Comparison of ENCODE assay signal across 11 cellular contexts in the genomic region with DNA sequence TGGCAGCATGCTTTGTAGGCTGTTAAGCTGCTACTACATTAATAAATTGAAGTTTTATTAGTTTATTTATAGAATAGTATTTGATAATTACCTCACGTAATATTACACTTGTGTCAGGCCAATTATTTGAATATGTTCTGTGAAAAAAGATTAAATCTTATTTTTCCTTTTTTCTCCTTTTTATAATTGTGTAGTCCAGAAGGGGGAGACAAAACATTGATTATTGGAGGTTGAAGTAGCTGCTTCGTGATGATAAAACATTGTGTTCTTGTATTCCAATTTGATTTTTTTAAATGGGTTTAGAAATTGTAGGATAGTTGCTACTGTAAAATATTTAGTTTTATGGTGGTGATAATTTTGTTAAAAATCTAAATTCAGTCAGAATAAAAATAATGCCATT.
DNase-seq lines count a peak whose midpoint lies in the region; ATAC-seq and TF ChIP-seq lines count a peak whose summit lies in the region.
"Had no signal": no experiment of that assay in that cellular context is flagged by ENCODE, and none has a peak within 500 bp of the region (broad histone marks: within the 10 kb centered on the region; RNA-seq: fewer than 3 reads in every experiment).

No MANE protein-coding gene starts in this region.

- peak; percentile 29 for DNase-seq in MCF 10A (ENCODE audit: unreplicated experiment)
- DNase-seq in breast epithelium (ENCODE audit: low spot score in 2 of 2) = no peak
- DNase-seq in NCI-H460 (ENCODE audit: extremely low read depth, low read depth) = peak; percentile 15
- DNase-seq in esophagus squamous epithelium (lab: John Stamatoyannopoulos, UW) = no peak
- DNase-seq in type B pancreatic cell (ENCODE audit: extremely low spot score, unreplicated experiment) = no peak
- no peak for DNase-seq in activated CD4-positive, alpha-beta T cell treated with anti-CD3 and anti-CD28 coated beads, Interleukin-2, amount 50 U/mL, for 48 hours
- DNase-seq in activated naive CD4-positive, alpha-beta T cell treated with Interleukin-2 at 50 U/mL for 16 hours = no peak
- DNase-seq in stimulated activated effector memory CD8-positive, alpha-beta T cell treated with anti-CD3 and anti-CD28 coated beads, Interleukin-12 subunit alpha, Interleukin-12 subunit beta, amount 100 ng/mL, for 72 hours (ENCODE audit: low spot score in 2 of 2) = no peak
- DNase-seq: DMS79 treated with DMSO at 0.1 percent for 48 hours had no signal

- no TSS peak for BruUV-seq in MCF 10A (replicated peaks; lab: Mats Ljungman, UMichigan)

- H3K4me1 ChIP-seq in breast epithelium (no peaks in the 10 kb centered on the region), esophagus squamous epithelium (no peaks in the 10 kb centered on the region)

- H3K4me3 ChIP-seq in breast epithelium (no peak overlapping the region), esophagus squamous epithelium (no peak overlapping the region)
- H3K4me3 ChIP-seq: SK-N-MC had no signal

- peaks cover 58% of the 10 kb centered on the region for H3K27me3 Mint-ChIP-seq in MCF 10A (ENCODE audit: insufficient read depth, unreplicated experiment)
- H3K27me3 Mint-ChIP-seq in type B pancreatic cell = no peaks in the 10 kb centered on the region

- H3K9me3 ChIP-seq in breast epithelium (no peaks in the 10 kb centered on the region), esophagus squamous epithelium (no peaks in the 10 kb centered on the region)
- H3K9me3 ChIP-seq: neutrophil had no signal

- H3K27ac ChIP-seq in breast epithelium (no peak overlapping the region), esophagus squamous epithelium (no peak overlapping the region)
- H3K27ac ChIP-seq: neutrophil, SK-N-MC had no signal

- no peak for TF ChIP-seq POLR2A in breast epithelium (IDR thresholded peaks at IDR 0.05)
- no peak for TF ChIP-seq POLR2A in esophagus squamous epithelium (IDR thresholded peaks at IDR 0.05)

- H3K36me3 Mint-ChIP-seq in MCF 10A (ENCODE audit: insufficient read depth, unreplicated experiment) = peaks cover 4% of the 10 kb centered on the region
- peaks cover 1% of the 10 kb centered on the region for H3K36me3 Mint-ChIP-seq in type B pancreatic cell
- H3K36me3 Mint-ChIP-seq in stimulated activated effector memory CD8-positive, alpha-beta T cell treated with anti-CD3 and anti-CD28 coated beads, Interleukin-12 subunit alpha, Interleukin-12 subunit beta, amount 100 ng/mL, for 72 hours = no peaks in the 10 kb centered on the region

- H3K4me1 Mint-ChIP-seq in MCF 10A (ENCODE audit: insufficient read depth, unreplicated experiment) (no peaks in the 10 kb centered on the region), type B pancreatic cell (ENCODE audit: unreplicated experiment) (peaks cover 3% of the 10 kb centered on the region)
- H3K4me1 Mint-ChIP-seq in stimulated activated effector memory CD8-positive, alpha-beta T cell treated with anti-CD3 and anti-CD28 coated beads, Interleukin-12 subunit alpha, Interleukin-12 subunit beta, amount 100 ng/mL, for 72 hours = peaks cover 7% of the 10 kb centered on the region

- 19 to 28% methylated on average over 2 of the region's 2 CpGs for WGBS in esophagus squamous epithelium, 2 donors

- POLR2A ChIA-PET in MCF 10A (lab: Yijun Ruan, JAX) = no interaction called here

- intact Hi-C loops in MCF 10A (cut with micrococcal nuclease) (loop anchor here (2.0 kb wide), 1 partner anchor 914 kb away; no protein-coding TSS in a partner anchor), breast epithelium (cut with DNase I; ENCODE audit: low total_unique reads) (no loop called here), esophagus squamous epithelium (cut with DNase I) (no loop called here)

- H3K9me3 Mint-ChIP-seq in MCF 10A (ENCODE audit: unreplicated experiment) (no peaks in the 10 kb centered on the region), type B pancreatic cell (no peaks in the 10 kb centered on the region)
- H3K9me3 Mint-ChIP-seq in stimulated activated effector memory CD8-positive, alpha-beta T cell treated with anti-CD3 and anti-CD28 coated beads, Interleukin-12 subunit alpha, Interleukin-12 subunit beta, amount 100 ng/mL, for 72 hours = no peaks in the 10 kb centered on the region

- CTCF ChIA-PET in MCF 10A (lab: Yijun Ruan, JAX) = interaction anchor here (0.6 to 1.5 kb wide), 6 partner anchors 11 to 671 kb away, joined by 3 to 7 read pairs (median 5); no protein-coding TSS in a partner anchor

- H3K4me3 Mint-ChIP-seq in MCF 10A (ENCODE audit: unreplicated experiment) = no peak overlapping the region
- no peak overlapping the region for H3K4me3 Mint-ChIP-seq in type B pancreatic cell
- no peak overlapping the region for H3K4me3 Mint-ChIP-seq in stimulated activated effector memory CD8-positive, alpha-beta T cell treated with anti-CD3 and anti-CD28 coated beads, Interleukin-12 subunit alpha, Interleukin-12 subunit beta, amount 100 ng/mL, for 72 hours

- TF ChIP-seq CTCF in MCF 10A (IDR thresholded peaks at IDR 0.05; ENCODE audit: unreplicated experiment) = peak; percentile 50
- no peak for TF ChIP-seq CTCF in breast epithelium (IDR thresholded peaks at IDR 0.05)
- TF ChIP-seq CTCF in esophagus squamous epithelium (IDR thresholded peaks at IDR 0.05) = peak in 4 of 6 experiments; percentile 19 to 42 (median 28)
- TF ChIP-seq CTCF in type B pancreatic cell (conservative IDR thresholded peaks at IDR 0.05) = peak; percentile 85

- ATAC-seq in stimulated activated effector memory CD8-positive, alpha-beta T cell treated with anti-CD3 and anti-CD28 coated beads, Interleukin-12 subunit alpha, Interleukin-12 subunit beta, amount 100 ng/mL, for 72 hours = no peak

- H3K36me3 ChIP-seq in breast epithelium = no peaks in the 10 kb centered on the region
- H3K36me3 ChIP-seq in esophagus squamous epithelium = no peaks in the 10 kb centered on the region
- H3K36me3 ChIP-seq: neutrophil had no signal

- H3K27me3 ChIP-seq in breast epithelium (peaks cover 0 to 12% of the 10 kb centered on the region in 2 donors), esophagus squamous epithelium (no peaks in the 10 kb centered on the region)
- H3K27me3 ChIP-seq: neutrophil had no signal

- H3K27ac Mint-ChIP-seq in MCF 10A (ENCODE audit: low read depth, unreplicated experiment) (no peak overlapping the region), type B pancreatic cell (no peak overlapping the region)
- H3K27ac Mint-ChIP-seq in stimulated activated effector memory CD8-positive, alpha-beta T cell treated with anti-CD3 and anti-CD28 coated beads, Interleukin-12 subunit alpha, Interleukin-12 subunit beta, amount 100 ng/mL, for 72 hours = no peak overlapping the region

Comparison
In these comparisons a context has a peak if more than half of its experiments do, and no peak if none do; other contexts are left out.
1. DNase-seq: peak in MCF 10A (single experiment) and NCI-H460 (single experiment); none in breast epithelium (0 of 2), esophagus squamous epithelium (single experiment), type B pancreatic cell (single experiment), activated CD4-positive, alpha-beta T cell treated with anti-CD3 and anti-CD28 coated beads, Interleukin-2, amount 50 U/mL, for 48 hours (0 of 2), activated naive CD4-positive, alpha-beta T cell treated with Interleukin-2 at 50 U/mL for 16 hours (single experiment) and stimulated activated effector memory CD8-positive, alpha-beta T cell treated with anti-CD3 and anti-CD28 coated beads, Interleukin-12 subunit alpha, Interleukin-12 subunit beta, amount 100 ng/mL, for 72 hours (0 of 2).
2. CTCF ChIP-seq: peak in MCF 10A (single experiment), esophagus squamous epithelium (4 of 6) and type B pancreatic cell (single experiment); none in breast epithelium (0 of 3).